Comparison of ENCODE assay signal across 14 cellular contexts in the genomic region with DNA sequence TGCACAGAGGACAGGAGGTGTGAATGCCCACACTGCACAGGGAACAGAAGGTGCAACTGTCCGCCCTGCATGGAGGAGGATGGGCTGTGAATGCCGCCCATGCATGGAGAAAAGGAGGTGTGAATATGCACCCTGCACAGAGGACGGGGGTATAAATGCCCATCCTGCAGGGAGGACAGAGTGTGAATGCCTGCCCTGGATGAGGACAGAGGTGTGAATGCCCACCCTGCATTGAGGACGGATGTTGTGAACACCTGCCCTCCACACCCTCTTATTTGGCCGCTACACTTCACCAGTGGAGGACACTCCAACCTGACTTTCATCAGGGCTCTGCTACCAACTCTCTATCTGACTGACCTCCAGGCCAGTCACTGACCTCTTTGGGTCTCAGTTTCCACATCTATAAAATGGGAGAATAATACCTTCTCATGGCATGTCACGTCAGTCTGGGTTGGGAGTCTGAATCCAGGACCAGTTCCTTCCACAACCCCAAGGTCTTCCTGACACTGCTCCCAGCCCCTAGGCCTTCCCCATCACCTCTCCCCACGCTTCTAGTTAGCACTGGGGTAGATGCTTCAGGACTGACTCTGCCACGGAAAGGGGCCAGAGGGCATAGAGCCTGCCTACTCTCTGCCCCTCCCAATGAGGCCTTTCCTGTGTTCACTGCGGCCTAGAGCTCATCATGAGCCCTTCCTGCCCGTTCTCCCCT. TPM values are rescaled to one million over a fixed set of nuclear protein-coding genes. Genes with fewer than 3 reads are reported as not detected.
A peak's percentile ranks its signal among the peaks of the same experiment; 100 is the strongest.
DNase-seq lines count a peak whose midpoint lies in the region; ATAC-seq and TF ChIP-seq lines count a peak whose summit lies in the region.
"Had no signal": no experiment of that assay in that cellular context is flagged by ENCODE, and none has a peak within 500 bp of the region (broad histone marks: within the 10 kb centered on the region; RNA-seq: fewer than 3 reads in every experiment).

No MANE protein-coding gene starts in this region.

- peaks cover 3% of the 10 kb centered on the region for H3K36me3 Mint-ChIP-seq in IgD-negative memory B cell

- 88 to 92% (median 90%) methylated on average over 10 of the region's 10 CpGs for WGBS in ovary, 3 donors

- no peak for TF ChIP-seq POLR2A in ovary (IDR thresholded peaks at IDR 0.05)

- H3K9me3 ChIP-seq in BLaER1 treated with 17β-estradiol and CSF1 and Interleukin-3, amounts not matched to agents 10 nM and 100 nM (replicated peaks in 1 of 11): no peaks in the 10 kb centered on the region
- no peaks in the 10 kb centered on the region for H3K9me3 ChIP-seq in ovary

- peaks cover 40 to 49% (median 41%) of the 10 kb centered on the region in 3 donors for H3K4me1 Mint-ChIP-seq in IgD-negative memory B cell

- no peak for TF ChIP-seq EP300 in ovary (IDR thresholded peaks at IDR 0.05)

- peak overlapping the region in 5 of 11 experiments; percentile 37 to 79 (median 55); a peak in 6 of 22 replicates for H3K9ac ChIP-seq in BLaER1 treated with 17β-estradiol and CSF1 and Interleukin-3, amounts not matched to agents 10 nM and 100 nM

- no peaks in the 10 kb centered on the region for H3K27me3 Mint-ChIP-seq in IgD-negative memory B cell

- ATAC-seq in GM21390 (IDR thresholded peaks at IDR 0.05; ENCODE audit: unreplicated experiment) (no peak), HG02763 (IDR thresholded peaks at IDR 0.05; ENCODE audit: unreplicated experiment) (no peak), HG03196 (IDR thresholded peaks at IDR 0.05; ENCODE audit: unreplicated experiment) (no peak)

- peak overlapping the region; percentile 41 to 91 (median 84) for H3K4me3 Mint-ChIP-seq in IgD-negative memory B cell

- H3K4me1 ChIP-seq in BLaER1 treated with 17β-estradiol and CSF1 and Interleukin-3, amounts not matched to agents 10 nM and 100 nM: peaks cover 47 to 79% (median 58%) of the 10 kb centered on the region in 10 experiments
- peaks cover 33% of the 10 kb centered on the region for H3K4me1 ChIP-seq in ovary (ENCODE audit: insufficient read depth)

- TF ChIP-seq CTCF in coronary artery (IDR thresholded peaks at IDR 0.05) (no peak), ovary (IDR thresholded peaks at IDR 0.05) (no peak)

- no peaks in the 10 kb centered on the region for H3K9me3 Mint-ChIP-seq in IgD-negative memory B cell

- H4K20me1 ChIP-seq in BLaER1 treated with 17β-estradiol and CSF1 and Interleukin-3, amounts not matched to agents 10 nM and 100 nM: peaks cover 6 to 99% (median 97%) of the 10 kb centered on the region in 11 experiments; a peak in 20 of 22 replicates

- H3K4me2 ChIP-seq in BLaER1 treated with 17β-estradiol and CSF1 and Interleukin-3, amounts not matched to agents 10 nM and 100 nM: peak overlapping the region in 5 of 11 experiments; percentile 88 to 97 (median 97); a peak in 9 of 22 replicates

- intact Hi-C loops in ovary (cut with DNase I): loop anchor here in 1 of 4 donors (10.0 kb wide), 1 partner anchor 103 kb away; a partner anchor contains a TSS

- no peaks in the 10 kb centered on the region for H3K27me3 ChIP-seq in BLaER1 treated with 17β-estradiol and CSF1 and Interleukin-3, amounts not matched to agents 10 nM and 100 nM
- no peaks in the 10 kb centered on the region for H3K27me3 ChIP-seq in ovary

- H3K27ac ChIP-seq in BLaER1 treated with 17β-estradiol and CSF1 and Interleukin-3, amounts not matched to agents 10 nM and 100 nM: peak overlapping the region in 6 of 11 experiments; percentile 25 to 86 (median 74); a peak in 6 of 22 replicates
- peak overlapping the region; percentile 93 to 95 for H3K27ac ChIP-seq in coronary artery
- peak overlapping the region; percentile 18 to 99 for H3K27ac ChIP-seq in ovary

- H3K36me3 ChIP-seq in BLaER1 treated with 17β-estradiol and CSF1 and Interleukin-3, amounts not matched to agents 10 nM and 100 nM: peaks cover 56 to 87% (median 77%) of the 10 kb centered on the region in 11 experiments
- H3K36me3 ChIP-seq in ovary: no peaks in the 10 kb centered on the region

- H3K27ac Mint-ChIP-seq in IgD-negative memory B cell: peak overlapping the region; percentile 96 to 99 (median 97)

- peak overlapping the region in 2 of 10 experiments; percentile 11 to 40; a peak in 2 of 20 replicates for H3K4me3 ChIP-seq in BLaER1 treated with 17β-estradiol and CSF1 and Interleukin-3, amounts not matched to agents 10 nM and 100 nM
- H3K4me3 ChIP-seq in coronary artery (peak overlapping the region; percentile 65), ovary (no peak overlapping the region)

- DNase-seq in coronary artery (ENCODE audit: low spot score): no peak
- DNase-seq in ovary: peak in 1 of 5 donors; percentile 25
- DNase-seq in cerebellar nuclear complex (lab: John Stamatoyannopoulos, UW): no peak
- DNase-seq: activated gamma-delta T cell, NCI-H1694 treated with DMSO at 0.1 percent for 48 hours had no signal

RNA-seq across cellular contexts. Expression of a gene that starts 28.4 kb away (rescaled TPM):
- 30.5 TPM for polyA plus RNA-seq in IgD-negative memory B cell
- 10 to 100 TPM; 18.8 to 45.7 (median 29.8) TPM for total RNA-seq in ovary
- polyA plus RNA-seq in ovary: 10 to 100 TPM in 1 of 2 donors, 1 to 10 TPM in 1; 3.7 to 33.1 TPM

RNA-seq across cellular contexts. Expression of a gene that starts 56.5 kb away (rescaled TPM):
- polyA plus RNA-seq in IgD-negative memory B cell (not detected), ovary (not detected)
- total RNA-seq in ovary: not detected
- total RNA-seq: HT-29, myocyte, OCI-LY7, urinary bladder had no signal
